In genomic region chr4:158253350-158253980, GRCh38 we compare ENCODE assay signal across 9 cellular contexts. TPM values are rescaled to one million over a fixed set of nuclear protein-coding genes. Genes with fewer than 3 reads are reported as not detected.
A peak's percentile ranks its signal among the peaks of the same experiment; 100 is the strongest.
DNase-seq lines count a peak whose midpoint lies in the region; ATAC-seq, FAIRE-seq and TF ChIP-seq lines count a peak whose summit lies in the region.
"Had no signal": no experiment of that assay in that cellular context is flagged by ENCODE, and none has a peak within 500 bp of the region (broad histone marks: within the 10 kb centered on the region; RNA-seq: fewer than 3 reads in every experiment).

No MANE protein-coding gene starts in this region.

- H3K36me3 Mint-ChIP-seq in WTC11: no peaks in the 10 kb centered on the region

- no peaks in the 10 kb centered on the region for H3K36me3 ChIP-seq in endothelial cell of umbilical vein (ENCODE audit: control insufficient read depth in 2 of 2, extremely low read depth in 1 of 2, insufficient read depth in 2 of 2, low read length in 2 of 2)
- H3K36me3 ChIP-seq in mucosa of descending colon (ENCODE audit: low read depth): no peaks in the 10 kb centered on the region
- H3K36me3 ChIP-seq in tibial artery: no peaks in the 10 kb centered on the region

- H3K27ac ChIP-seq in C4-2B (no peak overlapping the region), endothelial cell of umbilical vein (ENCODE audit: insufficient read depth, low read depth, low read length) (no peak overlapping the region), tibial artery (peak overlapping the region in 1 of 2 donors; percentile 53)

- no peaks in the 10 kb centered on the region for H3K79me2 ChIP-seq in endothelial cell of umbilical vein (ENCODE audit: control insufficient read depth, insufficient read depth, low read length)

- H3K4me1 Mint-ChIP-seq in WTC11: peaks cover 17% of the 10 kb centered on the region

- POLR2A ChIA-PET in WTC11 (lab: Charles Lee) (no interaction called here), endothelial cell of umbilical vein (lab: Charles Lee) (no interaction called here)

- H3K9me1 ChIP-seq in endothelial cell of umbilical vein (replicated peaks; ENCODE audit: control insufficient read depth, extremely low read depth, insufficient read depth, low read length): no peaks in the 10 kb centered on the region

- H3K4me2 ChIP-seq in endothelial cell of umbilical vein (ENCODE audit: insufficient read depth, low read length): no peak overlapping the region

- no peak overlapping the region for H3K27ac Mint-ChIP-seq in WTC11
- H3K27ac Mint-ChIP-seq: stimulated activated naive CD8-positive, alpha-beta T cell treated with anti-CD3 and anti-CD28 coated beads, Interleukin-15, Interleukin-2, amounts not matched to agents 100 ng/mL and 50 ng/mL, for 24 hours had no signal

- no peak overlapping the region for H3K4me3 Mint-ChIP-seq in WTC11
- H3K4me3 Mint-ChIP-seq: stimulated activated naive CD8-positive, alpha-beta T cell treated with anti-CD3 and anti-CD28 coated beads, Interleukin-15, Interleukin-2, amounts not matched to agents 100 ng/mL and 50 ng/mL, for 24 hours had no signal

- H3K9me3 ChIP-seq in endothelial cell of umbilical vein (replicated peaks; ENCODE audit: control insufficient read depth, insufficient read depth, low read length) (no peaks in the 10 kb centered on the region), mucosa of descending colon (no peaks in the 10 kb centered on the region), tibial artery (no peaks in the 10 kb centered on the region)

- no peaks in the 10 kb centered on the region for H3K9me3 Mint-ChIP-seq in WTC11
- H3K9me3 Mint-ChIP-seq: stimulated activated naive CD8-positive, alpha-beta T cell treated with anti-CD3 and anti-CD28 coated beads, Interleukin-15, Interleukin-2, amounts not matched to agents 100 ng/mL and 50 ng/mL, for 24 hours had no signal

- H3K4me3 ChIP-seq in endothelial cell of umbilical vein (replicated peaks in 1 of 3; ENCODE audit: insufficient read depth in 1 of 3, low read depth in 1 of 3, low read length in 3 of 3) (no peak overlapping the region), mucosa of descending colon (no peak overlapping the region), tibial artery (no peak overlapping the region)

- H3K27me3 ChIP-seq in endothelial cell of umbilical vein (ENCODE audit: control insufficient read depth in 2 of 2, insufficient read depth in 2 of 2, low read length in 2 of 2) (no peaks in the 10 kb centered on the region), tibial artery (no peaks in the 10 kb centered on the region)

- peak; percentile 83 for FAIRE-seq in endothelial cell of umbilical vein (lab: Jason Lieb, UNC)

- no TSS peak for BruUV-seq in endothelial cell of umbilical vein (replicated peaks; lab: Mats Ljungman, UMichigan)

- TF ChIP-seq POLR2A in endothelial cell of umbilical vein (IDR thresholded peaks at IDR 0.05; ENCODE audit: low read depth, low read length): no peak

- peak; percentile 77 for TF ChIP-seq CTCF in C4-2B (conservative IDR thresholded peaks at IDR 0.05)
- no peak for TF ChIP-seq CTCF in WTC11 (IDR thresholded peaks at IDR 0.05)
- TF ChIP-seq CTCF in endothelial cell of umbilical vein (IDR thresholded peaks at IDR 0.05; ENCODE audit: extremely low read depth in 1 of 2, insufficient read depth in 1 of 2, low read depth in 1 of 2, low read length in 2 of 2): peak; percentile 60
- TF ChIP-seq CTCF in mucosa of descending colon (IDR thresholded peaks at IDR 0.05): no peak
- peak; percentile 64 to 69 for TF ChIP-seq CTCF in tibial artery (IDR thresholded peaks at IDR 0.05)

- peak overlapping the region; percentile 39 for H2AFZ ChIP-seq in endothelial cell of umbilical vein (ENCODE audit: low read depth, low read length)

- H3K9ac ChIP-seq in endothelial cell of umbilical vein (replicated peaks; ENCODE audit: extremely low read depth, insufficient read depth, low read length): no peak overlapping the region

- CTCF ChIA-PET in WTC11 (lab: Charles Lee) (interaction anchor here (3.0 kb wide), 1 partner anchor 61 kb away, joined by 22 read pairs; no protein-coding TSS in a partner anchor), endothelial cell of umbilical vein (lab: Charles Lee) (interaction anchor here (2.8 kb wide), 1 partner anchor 373 kb away, joined by 15 read pairs; no protein-coding TSS in a partner anchor)

- H3K4me1 ChIP-seq in endothelial cell of umbilical vein (ENCODE audit: control insufficient read depth, extremely low read depth, insufficient read depth, low read length) (no peaks in the 10 kb centered on the region), mucosa of descending colon (ENCODE audit: low read depth) (no peaks in the 10 kb centered on the region), tibial artery (peaks cover 0 to 26% (median 2%) of the 10 kb centered on the region in 4 donors)

- H3K27me3 Mint-ChIP-seq in WTC11 (ENCODE audit: low read depth): no peaks in the 10 kb centered on the region

- peak; percentile 69 for DNase-seq in NCI-H146 (lab: John Stamatoyannopoulos, UW)
- DNase-seq in WTC11 (ENCODE audit: low spot score): peak; percentile 21
- DNase-seq in endothelial cell of umbilical vein (ENCODE audit: low read depth, low spot score): peak; percentile 71
- DNase-seq in mucosa of descending colon: peak in 1 of 3 donors; percentile 80
- DNase-seq in tibial artery: peak in 1 of 2 donors; percentile 42

- no peaks in the 10 kb centered on the region for H4K20me1 ChIP-seq in endothelial cell of umbilical vein (replicated peaks; ENCODE audit: control insufficient read depth, extremely low read depth, insufficient read depth, low read length)

- dilution Hi-C loops in endothelial cell of umbilical vein (cut with MboI; ENCODE audit: extremely low pct_ligation_motif_present, low sequenced_read_pairs): no loop called here

- intact Hi-C loops in endothelial cell of umbilical vein (cut with micrococcal nuclease) (loop anchor here (5.0 to 10.0 kb wide), 4 partner anchors 81 to 1191 kb away; partner anchors contain the start of genes GASK1B and PPID), mucosa of descending colon (cut with DNase I, micrococcal nuclease) (loop anchor here in 1 of 2 donors (10.0 kb wide), 2 partner anchors 259 to 371 kb away; no protein-coding TSS in a partner anchor), tibial artery (cut with DNase I; ENCODE audit: low total_unique reads) (loop anchor here (5.0 kb wide), 1 partner anchor 369 kb away; no protein-coding TSS in a partner anchor)

- ATAC-seq in GM18519 (IDR thresholded peaks at IDR 0.05; ENCODE audit: low FRiP score, unreplicated experiment) (peak; percentile 85), HG02943 (IDR thresholded peaks at IDR 0.05; ENCODE audit: low read depth, unreplicated experiment) (peak; percentile 73), WTC11 (peak; percentile 66), mucosa of descending colon (peak; percentile 67)

TF ChIP-seq in WTC11, 78 proteins besides CTCF, POLR2A, EP300 and RAD21:
- TF ChIP-seq RORB (CRISPR knock-in tag; IDR thresholded peaks at IDR 0.05) (0 out of 2 replicates have a peak, but pooled peaks have one; percentile 25), ZNF138 (CRISPR knock-in tag; conservative IDR thresholded peaks at IDR 0.05) (no peak)

TF ChIP-seq in endothelial cell of umbilical vein, 7 proteins besides CTCF, POLR2A, EP300 and RAD21:
- TF ChIP-seq JUN (IDR thresholded peaks at IDR 0.05; ENCODE audit: borderline replicate concordance, insufficient read depth, insufficient read length, low read depth) (no peak), GATA2 (IDR thresholded peaks at IDR 0.05; ENCODE audit: insufficient read depth, insufficient read length, low read depth, low read length) (no peak), POLR2AphosphoS5 (IDR thresholded peaks at IDR 0.05; ENCODE audit: insufficient read depth, low read depth, low read length) (no peak), FOS (IDR thresholded peaks at IDR 0.05; ENCODE audit: borderline replicate concordance, insufficient read depth, low read length) (no peak), EZH2 (IDR thresholded peaks at IDR 0.05; ENCODE audit: borderline replicate concordance, low read depth, low read length, severe bottlenecking) (no peak), MAX (IDR thresholded peaks at IDR 0.05; ENCODE audit: insufficient read depth, insufficient read length) (no peak), MYC (IDR thresholded peaks at IDR 0.05; ENCODE audit: low read depth, low read length) (no peak)

RNA-seq across cellular contexts. Expression of gene TMEM144, which starts 43.2 kb away (rescaled TPM):
- total RNA-seq in WTC11 (2021) (3.8 to 5.3 TPM (median 4.1 TPM) in 3 replicates), endothelial cell of umbilical vein (23.0 and 23.9 TPM in 2 replicates), mucosa of descending colon (10 to 100 TPM; 16.1 to 36.7 (median 32.4) TPM)
- polyA plus RNA-seq in endothelial cell of umbilical vein: 10.5 and 10.6 TPM in 2 replicates
- polyA plus RNA-seq in endothelial cell of umbilical vein (2011; cell fraction: cytosol; rRNA removed): 2.3 and 3.1 TPM in 2 replicates
- 78.6 and 80.6 TPM in 2 replicates for polyA plus RNA-seq in endothelial cell of umbilical vein (2011; cell fraction: nucleus; rRNA removed)
- 5.2 and 5.6 TPM in 2 replicates for polyA plus RNA-seq in endothelial cell of umbilical vein (2012)
- polyA minus RNA-seq in endothelial cell of umbilical vein: 70.2 and 95.2 TPM in 2 replicates
- 2.2 TPM for polyA minus RNA-seq in endothelial cell of umbilical vein (2011; cell fraction: cytosol; rRNA and poly(A)+ RNA removed)
- 156 and 223 TPM in 2 replicates for polyA minus RNA-seq in endothelial cell of umbilical vein (2011; cell fraction: nucleus; rRNA and poly(A)+ RNA removed)

Comparison
In these comparisons a context has a peak if more than half of its experiments do, and no peak if none do; other contexts are left out.
1. CTCF ChIP-seq: peak in C4-2B (single experiment), endothelial cell of umbilical vein (2 of 2) and tibial artery (2 of 2); none in WTC11 (single experiment) and mucosa of descending colon (single experiment).
2. Peak in every context shown above with its lines, with median percentiles within 50 percentile points of each other: ATAC-seq.